Comparison of ENCODE assay signal across 1 cellular context in genomic region chr1:212607924-212608208, GRCh38.
TF ChIP-seq lines count a peak whose summit lies in the region.

No MANE protein-coding gene starts in this region.

TF ChIP-seq in HepG2, 621 proteins besides CTCF, POLR2A, EP300 and RAD21 (continued from another document):
- TF ChIP-seq AHDC1 (CRISPR knock-in tag; IDR thresholded peaks at IDR 0.05; ENCODE audit: borderline replicate concordance) (peak; percentile 56; the same call in 1 of the 2 replicates), TBX2 (CRISPR knock-in tag; IDR thresholded peaks at IDR 0.05; ENCODE audit: borderline replicate concordance) (no peak), MXD1 (CRISPR knock-in tag; IDR thresholded peaks at IDR 0.05) (no peak), HNRNPUL1 (IDR thresholded peaks at IDR 0.05; ENCODE audit: low read depth, low read length) (no peak), ZBTB26 (CRISPR knock-in tag; IDR thresholded peaks at IDR 0.05; ENCODE audit: borderline replicate concordance) (peak; percentile 83; the same call in 1 of the 2 replicates), ZNF432 (CRISPR knock-in tag; IDR thresholded peaks at IDR 0.05; ENCODE audit: borderline replicate concordance) (no peak), SRY (CRISPR knock-in tag; IDR thresholded peaks at IDR 0.05) (no peak), MYPOP (CRISPR knock-in tag; IDR thresholded peaks at IDR 0.05) (no peak), ZNF451 (CRISPR knock-in tag; IDR thresholded peaks at IDR 0.05) (no peak), MXD3 (CRISPR knock-in tag; IDR thresholded peaks at IDR 0.05) (0 out of 2 replicates have a peak, but pooled peaks have one; percentile 2), GABPB1 (CRISPR knock-in tag; IDR thresholded peaks at IDR 0.05) (0 out of 2 replicates have a peak, but pooled peaks have one; percentile 7), RNF2 (conservative IDR thresholded peaks at IDR 0.05; ENCODE audit: low read depth) (peak; percentile 38; the same call in 1 of the 2 replicates), AGO2 (optimal IDR thresholded peaks at IDR 0.05; ENCODE audit: low read depth, low read length) (no peak), CBX2 (IDR thresholded peaks at IDR 0.05; ENCODE audit: low read depth, low read length) (0 out of 2 replicates have a peak, but pooled peaks have one; percentile 56), CBX2 (CRISPR knock-in tag; IDR thresholded peaks at IDR 0.05; ENCODE audit: low read depth) (no peak; the same call in 1 of the 2 replicates), ZNF761 (CRISPR knock-in tag; conservative IDR thresholded peaks at IDR 0.05) (0 out of 2 replicates have a peak, but pooled peaks have one; percentile 16), PLSCR1 (CRISPR knock-in tag; IDR thresholded peaks at IDR 0.05; ENCODE audit: borderline replicate concordance) (no peak), JARID2 (CRISPR knock-in tag; IDR thresholded peaks at IDR 0.05; ENCODE audit: insufficient replicate concordance) (no peak), ZNF121 (CRISPR knock-in tag; IDR thresholded peaks at IDR 0.05) (0 out of 2 replicates have a peak, but pooled peaks have one; percentile 2), AHR (CRISPR knock-in tag; IDR thresholded peaks at IDR 0.05) (no peak), ZFYVE20 (CRISPR knock-in tag; IDR thresholded peaks at IDR 0.05; ENCODE audit: borderline replicate concordance, low read depth) (no peak), ZBTB20 (CRISPR knock-in tag; IDR thresholded peaks at IDR 0.05; ENCODE audit: borderline replicate concordance, low read depth) (no peak), ZNF850 (CRISPR knock-in tag; conservative IDR thresholded peaks at IDR 0.05) (0 out of 2 replicates have a peak, but pooled peaks have one; percentile 73), TRIM22 (IDR thresholded peaks at IDR 0.05) (no peak), EED (CRISPR knock-in tag; IDR thresholded peaks at IDR 0.05) (0 out of 2 replicates have a peak, but pooled peaks have one; percentile 35), ZNF510 (CRISPR knock-in tag; IDR thresholded peaks at IDR 0.05; ENCODE audit: low read depth) (no peak), ZNF660 (CRISPR knock-in tag; IDR thresholded peaks at IDR 0.05; ENCODE audit: borderline replicate concordance, low read depth) (no peak), MAFF (IDR thresholded peaks at IDR 0.05; ENCODE audit: low read depth, low read length) (no peak), ZBTB49 (CRISPR knock-in tag; IDR thresholded peaks at IDR 0.05; ENCODE audit: borderline replicate concordance) (no peak), YEATS4 (CRISPR knock-in tag; IDR thresholded peaks at IDR 0.05; ENCODE audit: borderline replicate concordance) (no peak)
